Comparison of ENCODE assay signal across 16 cellular contexts in the genomic region with DNA sequence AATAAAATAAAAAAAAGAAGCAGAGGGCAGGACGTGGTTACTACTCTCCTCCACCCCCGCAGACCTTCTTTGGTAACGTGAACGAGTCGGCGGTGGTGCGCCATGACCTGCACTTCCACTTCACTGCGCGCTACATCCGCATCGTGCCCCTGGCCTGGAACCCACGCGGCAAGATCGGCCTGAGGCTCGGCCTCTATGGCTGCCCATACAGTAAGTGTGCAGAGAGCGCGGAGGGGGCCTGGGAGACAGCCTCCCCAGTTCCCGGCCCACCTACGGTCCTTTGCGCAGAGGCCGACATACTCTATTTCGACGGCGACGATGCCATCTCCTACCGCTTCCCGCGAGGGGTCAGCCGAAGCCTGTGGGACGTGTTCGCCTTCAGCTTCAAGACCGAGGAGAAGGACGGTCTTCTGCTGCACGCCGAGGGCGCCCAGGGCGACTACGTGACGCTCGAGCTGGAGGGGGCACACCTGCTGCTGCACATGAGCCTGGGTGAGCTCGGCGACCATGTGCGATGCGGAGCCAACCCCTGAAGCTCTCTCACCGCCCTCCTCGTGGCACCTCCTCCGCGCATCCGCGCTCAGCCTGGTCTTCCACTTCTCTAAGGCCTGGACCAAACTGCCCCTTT. TPM values are rescaled to one million over a fixed set of nuclear protein-coding genes. Genes with fewer than 3 reads are reported as not detected.
A peak's percentile ranks its signal among the peaks of the same experiment; 100 is the strongest.
DNase-seq lines count a peak whose midpoint lies in the region; ATAC-seq, FAIRE-seq and TF ChIP-seq lines count a peak whose summit lies in the region.
"Had no signal": no experiment of that assay in that cellular context is flagged by ENCODE, and none has a peak within 500 bp of the region (broad histone marks: within the 10 kb centered on the region; RNA-seq: fewer than 3 reads in every experiment).

No MANE protein-coding gene starts in this region.

- H3K4me1 ChIP-seq in GM12878 (ENCODE audit: control insufficient read depth, insufficient read depth, low read length) (peaks cover 7% of the 10 kb centered on the region), neuronal stem cell (ENCODE audit: control insufficient read depth in 2 of 2, insufficient read depth in 1 of 2, low read depth in 1 of 2, low read length in 2 of 2) (peaks cover 12% of the 10 kb centered on the region in 2 donors)

- TF ChIP-seq POLR2A in GM12891 (IDR thresholded peaks at IDR 0.05; ENCODE audit: low read depth, low read length) (no peak), GM12878 (IDR thresholded peaks at IDR 0.05; ENCODE audit: low read depth, low read length) (no peak)

- ATAC-seq in GM12878 (no peak), GM21529 (IDR thresholded peaks at IDR 0.05; ENCODE audit: unreplicated experiment) (no peak), HG02884 (IDR thresholded peaks at IDR 0.05; ENCODE audit: unreplicated experiment) (no peak)

- TF ChIP-seq RAD21 in GM12878 (IDR thresholded peaks at IDR 0.05; ENCODE audit: insufficient read depth, low read depth, low read length), result no peak

- H2BK120ac ChIP-seq in neuronal stem cell (ENCODE audit: low read depth, low read length), result no peak overlapping the region

- 96% methylated on average over 44 of the region's 50 CpGs for WGBS in GM12878 (ENCODE audit: insufficient coverage, insufficient replicate concordance, low lambda C conversion rate, missing lambda C conversion rate)
- WGBS in neuronal stem cell (ENCODE audit: extremely low coverage in 2 of 2, insufficient read length in 2 of 2, insufficient replicate concordance in 1 of 2), 2 donors, result no CpG with 5 or more reads among the region's 50 CpGs

- intact Hi-C loops in GM12878 (cut with micrococcal nuclease; ENCODE audit: unreplicated experiment), result loop anchor here (5.0 kb wide), 1 partner anchor 77 kb away; a partner anchor contains a TSS

- H3K27ac Mint-ChIP-seq in glutamatergic neuron (ENCODE audit: unreplicated experiment), result peak overlapping the region; percentile 28
- H3K27ac Mint-ChIP-seq in progenitor cell of endocrine pancreas, result no peak overlapping the region
- H3K27ac Mint-ChIP-seq in activated CD4-positive, alpha-beta T cell treated with anti-CD3 and anti-CD28 coated beads, Interleukin-2, amount 10 ng/mL, durations not matched to agents 7 days and 5 days, result no peak overlapping the region

- in situ Hi-C loops in GM12878 (cut with MboI), result no loop called here

- H3K9me3 Mint-ChIP-seq in glutamatergic neuron (ENCODE audit: unreplicated experiment) (peaks cover 13% of the 10 kb centered on the region), progenitor cell of endocrine pancreas (ENCODE audit: low read depth) (no peaks in the 10 kb centered on the region)
- H3K9me3 Mint-ChIP-seq in activated CD4-positive, alpha-beta T cell treated with anti-CD3 and anti-CD28 coated beads, Interleukin-2, amount 10 ng/mL, durations not matched to agents 7 days and 5 days, result no peaks in the 10 kb centered on the region

- H3K27me3 ChIP-seq in GM12878 (replicated peaks in 1 of 2; ENCODE audit: control insufficient read depth in 2 of 2, insufficient read depth in 2 of 2, low read length in 1 of 2) (no peaks in the 10 kb centered on the region), neuronal stem cell (ENCODE audit: control insufficient read depth in 3 of 3, insufficient read depth in 3 of 3, low read depth in 1 of 3, low read length in 3 of 3) (peaks cover 0 to 6% (median 0%) of the 10 kb centered on the region in 3 experiments)

- H3K79me2 ChIP-seq in GM12878 (ENCODE audit: control insufficient read depth, insufficient read depth, low read length), result peaks cover 34% of the 10 kb centered on the region

- no peak for TF ChIP-seq EP300 in GM12878 (IDR thresholded peaks at IDR 0.05; ENCODE audit: borderline replicate concordance in 1 of 2, control insufficient read depth in 1 of 2, low read depth in 2 of 2, low read length in 2 of 2)

- H2AK5ac ChIP-seq in neuronal stem cell (ENCODE audit: low read depth, low read length), result no peak overlapping the region

- no peak overlapping the region for H3K9ac ChIP-seq in GM12878 (ENCODE audit: control insufficient read depth, insufficient read depth, low read length)
- H3K9ac ChIP-seq in neuronal stem cell (ENCODE audit: low read depth, low read length, poor library complexity), result peak overlapping the region; percentile 79

- H3K4ac ChIP-seq in neuronal stem cell (ENCODE audit: low read length), result no peak overlapping the region

- no TSS peak for BruUV-seq in GM12878 (replicated peaks; lab: Mats Ljungman, UMichigan)

- CTCF ChIA-PET in GM12878 (lab: Yijun Ruan, JAX), result interaction anchor here (1.2 to 3.3 kb wide), 3 partner anchors 83 to 107 kb away, joined by 3 to 32 read pairs (median 4); a partner anchor contains a TSS
- CTCF ChIA-PET in activated CD4-positive, alpha-beta T cell treated with anti-CD3 and anti-CD28 coated beads, Interleukin-2, amount 10 ng/mL, durations not matched to agents 7 days and 5 days (lab: Charles Lee), result interaction anchor here (0.8 to 1.3 kb wide), 2 partner anchors 8 to 11 kb away, joined by 3 to 4 read pairs; a partner anchor contains a TSS

- peak overlapping the region; percentile 58 for H3K18ac ChIP-seq in neuronal stem cell (ENCODE audit: low read length)

- H3K4me3 Mint-ChIP-seq in glutamatergic neuron (ENCODE audit: unreplicated experiment), result peak overlapping the region; percentile 55
- no peak overlapping the region for H3K4me3 Mint-ChIP-seq in progenitor cell of endocrine pancreas (ENCODE audit: low read depth)
- H3K4me3 Mint-ChIP-seq in activated CD4-positive, alpha-beta T cell treated with anti-CD3 and anti-CD28 coated beads, Interleukin-2, amount 10 ng/mL, durations not matched to agents 7 days and 5 days, result no peak overlapping the region

- peaks cover 6% of the 10 kb centered on the region for H3K36me3 Mint-ChIP-seq in glutamatergic neuron (ENCODE audit: unreplicated experiment)
- peaks cover 4% of the 10 kb centered on the region for H3K36me3 Mint-ChIP-seq in progenitor cell of endocrine pancreas (ENCODE audit: insufficient read depth)
- no peaks in the 10 kb centered on the region for H3K36me3 Mint-ChIP-seq in activated CD4-positive, alpha-beta T cell treated with anti-CD3 and anti-CD28 coated beads, Interleukin-2, amount 10 ng/mL, durations not matched to agents 7 days and 5 days (ENCODE audit: low read depth)

- H3K4me3 ChIP-seq in GM12878 (no peak overlapping the region), neuronal stem cell (ENCODE audit: low read length in 2 of 2) (peak overlapping the region in 1 of 2 donors; percentile 49)

- no peak overlapping the region for H3K14ac ChIP-seq in neuronal stem cell (ENCODE audit: low read length)

- H2BK15ac ChIP-seq in neuronal stem cell (ENCODE audit: low read length), result no peak overlapping the region

- FAIRE-seq in GM12891 (lab: Jason Lieb, UNC) (peak; percentile 28), GM12878 (lab: Jason Lieb, UNC) (no peak)
- FAIRE-seq: H54, RCC 7860 had no signal

- peaks cover 24% of the 10 kb centered on the region for H3K4me1 Mint-ChIP-seq in glutamatergic neuron (ENCODE audit: low read depth, unreplicated experiment)
- H3K4me1 Mint-ChIP-seq in progenitor cell of endocrine pancreas (ENCODE audit: low read depth), result peaks cover 8% of the 10 kb centered on the region
- peaks cover 30% of the 10 kb centered on the region for H3K4me1 Mint-ChIP-seq in activated CD4-positive, alpha-beta T cell treated with anti-CD3 and anti-CD28 coated beads, Interleukin-2, amount 10 ng/mL, durations not matched to agents 7 days and 5 days

- no peak for DNase-seq in GM12891 (ENCODE audit: insufficient read length, low spot score)
- DNase-seq in GM12878 (ENCODE audit: low read depth, low spot score), result no peak
- no peak for DNase-seq in glutamatergic neuron
- DNase-seq in neuronal stem cell (ENCODE audit: low spot score), result no peak
- DNase-seq in progenitor cell of endocrine pancreas (ENCODE audit: low spot score, unreplicated experiment), result no peak
- no peak for DNase-seq in activated CD4-positive, alpha-beta T cell treated with anti-CD3 and anti-CD28 coated beads, Interleukin-2, amount 10 ng/mL, durations not matched to agents 7 days and 5 days
- DNase-seq: 8988T, DMS79, NCI-H1092 treated with DMSO at 0.1 percent for 48 hours, NCI-H2081 treated with DMSO at 0.1 percent for 48 hours, NCI-H446 treated with DMSO at 0.1 percent for 48 hours, Right ventricle myocardium superior had no signal

- H3K79me1 ChIP-seq in neuronal stem cell (ENCODE audit: low read depth, low read length), result peaks cover 1% of the 10 kb centered on the region

- H3K27me3 Mint-ChIP-seq in glutamatergic neuron (ENCODE audit: unreplicated experiment) (peaks cover 20% of the 10 kb centered on the region), progenitor cell of endocrine pancreas (peaks cover 50% of the 10 kb centered on the region)
- H3K27me3 Mint-ChIP-seq in activated CD4-positive, alpha-beta T cell treated with anti-CD3 and anti-CD28 coated beads, Interleukin-2, amount 10 ng/mL, durations not matched to agents 7 days and 5 days, result peaks cover 44% of the 10 kb centered on the region

- no peak overlapping the region for H2BK12ac ChIP-seq in neuronal stem cell (ENCODE audit: low read length)

- H3K36me3 ChIP-seq in GM12878 (ENCODE audit: control insufficient read depth in 2 of 2, insufficient read depth in 2 of 2, low read length in 1 of 2) (peaks cover 5 to 11% of the 10 kb centered on the region in 2 experiments; a peak in 3 of 4 replicates), neuronal stem cell (replicated peaks in 1 of 2; ENCODE audit: control insufficient read depth in 2 of 2, insufficient read depth in 2 of 2, low read length in 2 of 2) (peaks cover 20 to 60% of the 10 kb centered on the region in 2 donors)

- H3K9me3 ChIP-seq in GM12878 (replicated peaks; ENCODE audit: control insufficient read depth, insufficient read depth, low read length) (no peaks in the 10 kb centered on the region; the same call in 2 of the 3 replicates), neuronal stem cell (replicated peaks in 1 of 2; ENCODE audit: control insufficient read depth in 2 of 2, insufficient read depth in 1 of 2, low read depth in 1 of 2, low read length in 2 of 2) (no peaks in the 10 kb centered on the region)

- POLR2A ChIA-PET in GM12878 (lab: Charles Lee), result interaction anchor here (0.6 to 1.0 kb wide), 2 partner anchors 75 to 280 kb away, joined by 4 to 5 read pairs; a partner anchor contains a TSS
- POLR2A ChIA-PET in activated CD4-positive, alpha-beta T cell treated with anti-CD3 and anti-CD28 coated beads, Interleukin-2, amount 10 ng/mL, durations not matched to agents 7 days and 5 days (lab: Charles Lee), result no interaction called here

- H2BK5ac ChIP-seq in neuronal stem cell (ENCODE audit: low read length), result no peak overlapping the region

- H4K91ac ChIP-seq in neuronal stem cell (ENCODE audit: low read depth, low read length, poor library complexity), result peak overlapping the region; percentile 75

- H2AFZ ChIP-seq in GM12878 (ENCODE audit: control insufficient read depth, low read depth, low read length), result no peak overlapping the region
- H2AFZ ChIP-seq in neuronal stem cell (ENCODE audit: low read length), result no peak overlapping the region

- SMC1A ChIA-PET in GM12878 (lab: Charles Lee; ENCODE audit: uncharacterized antibody, unreplicated experiment), result interaction anchor here (0.7 to 1.0 kb wide), 2 partner anchors 38 to 107 kb away, joined by 3 to 4 read pairs; no protein-coding TSS in a partner anchor

- peak overlapping the region; percentile 62 for H3K23ac ChIP-seq in neuronal stem cell (ENCODE audit: low read depth, low read length, poor library complexity)

- TF ChIP-seq CTCF in GM12878 (IDR thresholded peaks at IDR 0.05 in 2 of 3, conservative IDR thresholded peaks at IDR 0.05 in 1 of 3; ENCODE audit: control insufficient read depth in 2 of 3, extremely low read depth in 1 of 3, insufficient read depth in 1 of 3, low read depth in 3 of 3, low read length in 3 of 3), result no peak
- TF ChIP-seq CTCF in glutamatergic neuron (IDR thresholded peaks at IDR 0.05; ENCODE audit: partially characterized antibody, unreplicated experiment), result no peak
- TF ChIP-seq CTCF in progenitor cell of endocrine pancreas (IDR thresholded peaks at IDR 0.05; ENCODE audit: unreplicated experiment), result no peak

- H4K20me1 ChIP-seq in GM12878 (ENCODE audit: control insufficient read depth, insufficient read depth), result no peaks in the 10 kb centered on the region

- H4K8ac ChIP-seq in neuronal stem cell (ENCODE audit: low read depth, low read length), result peak overlapping the region; percentile 48

- H3K4me2 ChIP-seq in GM12878 (ENCODE audit: control insufficient read depth, insufficient read depth) (no peak overlapping the region), neuronal stem cell (ENCODE audit: insufficient read depth, low read length, poor library complexity, severe bottlenecking) (no peak overlapping the region)

- no peak overlapping the region for H3K27ac ChIP-seq in GM12878 (ENCODE audit: control insufficient read depth, insufficient read depth)
- no peak overlapping the region for H3K27ac ChIP-seq in neuronal stem cell (replicated peaks; ENCODE audit: low read length)

- RAD21 ChIA-PET in GM12878 (lab: Charles Lee; ENCODE audit: unreplicated experiment), result no interaction called here

RNA-seq across cellular contexts. Expression of a gene that starts 2.7 kb away (rescaled TPM):
- 21.7 TPM for polyA plus RNA-seq in GM12891 (2012; ENCODE audit: low read depth, missing spikeins)
- 57.8 and 68.0 TPM in 2 replicates for total RNA-seq in GM12878 (2013; cell fraction: nucleolus; rRNA removed)
- total RNA-seq in GM12878 (2014; rRNA removed) (11.1 and 12.9 TPM in 2 replicates), GM12878 (2014; rRNA removed; fragmentation: Illumina TruSeq; extraction: Trizol) (7.4 and 8.0 TPM in 2 replicates), GM12878 (2021) (26.0 and 29.9 TPM in 2 replicates), glutamatergic neuron (ENCODE audit: unreplicated experiment) (44.8 TPM), progenitor cell of endocrine pancreas (2.3 and 2.5 TPM in 2 replicates)
- polyA plus RNA-seq in GM12878 (2011; ENCODE audit: low read depth), result 10.6 TPM
- polyA plus RNA-seq in GM12878 (2011; rRNA removed) (10.2 and 19.6 TPM in 2 replicates), GM12878 (2014; fragmentation: Illumina TruSeq; extraction: Trizol) (10.6 and 14.1 TPM in 2 replicates), GM12878 (2014; fragmentation: Nextera tagmentation; extraction: Ambion mirVana) (1 to 10 TPM in 1 of 2 experiments, under 1 TPM in 1; 0.95 to 1.9 TPM), GM12878 (2014; rRNA removed) (22.0 and 26.6 TPM in 2 replicates), GM12878 (2016; fragmentation: Nextera tagmentation; extraction: Ambion mirVana) (1 to 10 TPM; 2.5 to 2.7 TPM)
- 26.2 and 27.3 TPM in 2 replicates for polyA plus RNA-seq in GM12878 (2011; cell fraction: cytosol; rRNA removed)
- 194 and 207 TPM in 2 replicates for polyA plus RNA-seq in GM12878 (2011; cell fraction: nucleus; rRNA removed)
- polyA plus RNA-seq in GM12878 (2012), result 22.3 and 24.4 TPM in 2 replicates
- polyA minus RNA-seq in GM12878 (2011; rRNA and poly(A)+ RNA removed), result 12.7 and 16.8 TPM in 2 replicates
- 11.6 and 12.4 TPM in 2 replicates for polyA minus RNA-seq in GM12878 (2011; cell fraction: cytosol; rRNA and poly(A)+ RNA removed)
- 20.2 and 29.2 TPM in 2 replicates for polyA minus RNA-seq in GM12878 (2011; cell fraction: nucleus; rRNA and poly(A)+ RNA removed)
- 6.1 TPM for polyA plus RNA-seq in neuronal stem cell (2013, experiment 1 of 2)
- 5.9 TPM for polyA plus RNA-seq in neuronal stem cell (2013, experiment 2 of 2)
- 1 to 10 TPM in 1 of 2 experiments, under 1 TPM in 1; 0.81 to 1.0 TPM for total RNA-seq in activated CD4-positive, alpha-beta T cell treated with anti-CD3 and anti-CD28 coated beads, Interleukin-2, amount 10 ng/mL, durations not matched to agents 7 days and 5 days

RNA-seq across cellular contexts. Expression of a gene that starts 3.4 kb away (rescaled TPM):
- polyA plus RNA-seq in GM12891 (2012; ENCODE audit: low read depth, missing spikeins), result 16.2 TPM
- total RNA-seq in GM12878 (2013; cell fraction: nucleolus; rRNA removed), result 7.4 TPM in 2 replicates
- total RNA-seq in GM12878 (2014; rRNA removed), result 25.2 and 34.2 TPM in 2 replicates
- 1.7 and 2.3 TPM in 2 replicates for total RNA-seq in GM12878 (2014; rRNA removed; fragmentation: Illumina TruSeq; extraction: Trizol)
- total RNA-seq in GM12878 (2021), result 54.0 and 61.3 TPM in 2 replicates
- polyA plus RNA-seq in GM12878 (2011; ENCODE audit: low read depth), result 6.0 TPM
- 1.7 and 2.6 TPM in 2 replicates for polyA plus RNA-seq in GM12878 (2011; rRNA removed)
- 7.5 and 12.9 TPM in 2 replicates for polyA plus RNA-seq in GM12878 (2011; cell fraction: cytosol; rRNA removed)
- 18.7 and 23.8 TPM in 2 replicates for polyA plus RNA-seq in GM12878 (2011; cell fraction: nucleus; rRNA removed)
- 20.8 and 43.4 TPM in 2 replicates for polyA plus RNA-seq in GM12878 (2012)
- polyA plus RNA-seq in GM12878 (2014; fragmentation: Illumina TruSeq; extraction: Trizol), result 0.22 and 0.82 TPM in 2 replicates
- under 1 TPM; 0.05 to 0.27 TPM for polyA plus RNA-seq in GM12878 (2014; fragmentation: Nextera tagmentation; extraction: Ambion mirVana)
- polyA plus RNA-seq in GM12878 (2014; rRNA removed), result 21.0 and 30.9 TPM in 2 replicates
- 10 to 100 TPM; 60.3 to 63.6 TPM for polyA plus RNA-seq in GM12878 (2016; fragmentation: Nextera tagmentation; extraction: Ambion mirVana)
- polyA minus RNA-seq in GM12878 (2011; rRNA and poly(A)+ RNA removed), result 2.6 and 3.8 TPM in 2 replicates
- 7.2 and 10.8 TPM in 2 replicates for polyA minus RNA-seq in GM12878 (2011; cell fraction: cytosol; rRNA and poly(A)+ RNA removed)
- polyA minus RNA-seq in GM12878 (2011; cell fraction: nucleus; rRNA and poly(A)+ RNA removed), result 7.9 and 15.9 TPM in 2 replicates
- 1.6 TPM for total RNA-seq in glutamatergic neuron (ENCODE audit: unreplicated experiment)
- 1.9 TPM for polyA plus RNA-seq in neuronal stem cell (2013, experiment 1 of 2)
- 1.8 TPM for polyA plus RNA-seq in neuronal stem cell (2013, experiment 2 of 2)
- 0.49 and 1.1 TPM in 2 replicates for total RNA-seq in progenitor cell of endocrine pancreas
- under 1 TPM; 0.65 to 0.87 TPM for total RNA-seq in activated CD4-positive, alpha-beta T cell treated with anti-CD3 and anti-CD28 coated beads, Interleukin-2, amount 10 ng/mL, durations not matched to agents 7 days and 5 days

RNA-seq across cellular contexts. Expression of a gene that starts 8.2 kb away (rescaled TPM):
- 18.3 TPM for polyA plus RNA-seq in GM12891 (2012; ENCODE audit: low read depth, missing spikeins)
- 39.3 and 53.5 TPM in 2 replicates for total RNA-seq in GM12878 (2013; cell fraction: nucleolus; rRNA removed)
- total RNA-seq in GM12878 (2014; rRNA removed) (15.8 and 22.3 TPM in 2 replicates), GM12878 (2014; rRNA removed; fragmentation: Illumina TruSeq; extraction: Trizol) (7.0 and 7.8 TPM in 2 replicates), GM12878 (2021) (35.5 and 38.0 TPM in 2 replicates), glutamatergic neuron (ENCODE audit: unreplicated experiment) (40.6 TPM), progenitor cell of endocrine pancreas (14.1 and 16.2 TPM in 2 replicates)
- 6.9 TPM for polyA plus RNA-seq in GM12878 (2011; ENCODE audit: low read depth)
- polyA plus RNA-seq in GM12878 (2011; rRNA removed) (4.0 and 14.0 TPM in 2 replicates), GM12878 (2014; fragmentation: Illumina TruSeq; extraction: Trizol) (1.5 and 3.9 TPM in 2 replicates), GM12878 (2014; fragmentation: Nextera tagmentation; extraction: Ambion mirVana) (1 to 10 TPM in 1 of 2 experiments, under 1 TPM in 1; 0.31 to 2.1 TPM), GM12878 (2014; rRNA removed) (29.5 and 31.3 TPM in 2 replicates), GM12878 (2016; fragmentation: Nextera tagmentation; extraction: Ambion mirVana) (10 to 100 TPM; 10.3 to 11.8 TPM)
- polyA plus RNA-seq in GM12878 (2011; cell fraction: cytosol; rRNA removed), result 18.7 and 28.9 TPM in 2 replicates
- 87.8 and 125 TPM in 2 replicates for polyA plus RNA-seq in GM12878 (2011; cell fraction: nucleus; rRNA removed)
- 26.0 and 33.7 TPM in 2 replicates for polyA plus RNA-seq in GM12878 (2012)
- 4.8 and 17.2 TPM in 2 replicates for polyA minus RNA-seq in GM12878 (2011; rRNA and poly(A)+ RNA removed)
- polyA minus RNA-seq in GM12878 (2011; cell fraction: cytosol; rRNA and poly(A)+ RNA removed), result 17.5 and 20.7 TPM in 2 replicates
- polyA minus RNA-seq in GM12878 (2011; cell fraction: nucleus; rRNA and poly(A)+ RNA removed), result 15.4 and 25.4 TPM in 2 replicates
- 17.1 TPM for polyA plus RNA-seq in neuronal stem cell (2013, experiment 1 of 2)
- polyA plus RNA-seq in neuronal stem cell (2013, experiment 2 of 2), result 17.9 TPM
- 1 to 10 TPM in 1 of 2 experiments, under 1 TPM in 1; 0.85 to 1.3 TPM for total RNA-seq in activated CD4-positive, alpha-beta T cell treated with anti-CD3 and anti-CD28 coated beads, Interleukin-2, amount 10 ng/mL, durations not matched to agents 7 days and 5 days

RNA-seq across cellular contexts. Expression of a gene that starts 26.0 kb away (rescaled TPM):
- polyA plus RNA-seq in GM12891 (2012; ENCODE audit: low read depth, missing spikeins), result 11.5 TPM
- 44.1 and 46.6 TPM in 2 replicates for total RNA-seq in GM12878 (2013; cell fraction: nucleolus; rRNA removed)
- total RNA-seq in GM12878 (2014; rRNA removed), result 6.0 and 6.8 TPM in 2 replicates
- 3.8 and 4.7 TPM in 2 replicates for total RNA-seq in GM12878 (2014; rRNA removed; fragmentation: Illumina TruSeq; extraction: Trizol)
- 7.7 and 9.1 TPM in 2 replicates for total RNA-seq in GM12878 (2021)
- 8.9 TPM for polyA plus RNA-seq in GM12878 (2011; ENCODE audit: low read depth)
- 12.4 and 14.4 TPM in 2 replicates for polyA plus RNA-seq in GM12878 (2011; rRNA removed)
- polyA plus RNA-seq in GM12878 (2011; cell fraction: cytosol; rRNA removed), result 17.1 and 21.5 TPM in 2 replicates
- 71.5 and 76.2 TPM in 2 replicates for polyA plus RNA-seq in GM12878 (2011; cell fraction: nucleus; rRNA removed)
- 15.4 and 17.1 TPM in 2 replicates for polyA plus RNA-seq in GM12878 (2012)
- polyA plus RNA-seq in GM12878 (2014; fragmentation: Illumina TruSeq; extraction: Trizol), result 5.8 and 8.8 TPM in 2 replicates
- 1 to 10 TPM; 1.2 to 1.8 TPM for polyA plus RNA-seq in GM12878 (2014; fragmentation: Nextera tagmentation; extraction: Ambion mirVana)
- polyA plus RNA-seq in GM12878 (2014; rRNA removed), result 11.3 and 12.5 TPM in 2 replicates
- 10 to 100 TPM; 11.3 to 11.9 TPM for polyA plus RNA-seq in GM12878 (2016; fragmentation: Nextera tagmentation; extraction: Ambion mirVana)
- polyA minus RNA-seq in GM12878 (2011; rRNA and poly(A)+ RNA removed), result 5.3 and 8.6 TPM in 2 replicates
- 2.8 and 4.8 TPM in 2 replicates for polyA minus RNA-seq in GM12878 (2011; cell fraction: cytosol; rRNA and poly(A)+ RNA removed)
- polyA minus RNA-seq in GM12878 (2011; cell fraction: nucleus; rRNA and poly(A)+ RNA removed), result 14.5 and 16.8 TPM in 2 replicates
- total RNA-seq in glutamatergic neuron (ENCODE audit: unreplicated experiment), result 22.1 TPM
- 19.4 TPM for polyA plus RNA-seq in neuronal stem cell (2013, experiment 1 of 2)
- 19.8 TPM for polyA plus RNA-seq in neuronal stem cell (2013, experiment 2 of 2)
- 26.9 and 31.3 TPM in 2 replicates for total RNA-seq in progenitor cell of endocrine pancreas
- 1 to 10 TPM; 6.7 to 7.2 TPM for total RNA-seq in activated CD4-positive, alpha-beta T cell treated with anti-CD3 and anti-CD28 coated beads, Interleukin-2, amount 10 ng/mL, durations not matched to agents 7 days and 5 days

RNA-seq across cellular contexts. Expression of a gene that starts 59.8 kb away (rescaled TPM):
- polyA plus RNA-seq in GM12891 (2012; ENCODE audit: low read depth, missing spikeins), result 13.2 TPM
- 244 and 246 TPM in 2 replicates for total RNA-seq in GM12878 (2013; cell fraction: nucleolus; rRNA removed)
- total RNA-seq in GM12878 (2014; rRNA removed) (16.4 and 21.3 TPM in 2 replicates), GM12878 (2014; rRNA removed; fragmentation: Illumina TruSeq; extraction: Trizol) (15.5 and 17.3 TPM in 2 replicates), GM12878 (2021) (15.7 and 22.1 TPM in 2 replicates), glutamatergic neuron (ENCODE audit: unreplicated experiment) (32.2 TPM), progenitor cell of endocrine pancreas (31.4 and 31.9 TPM in 2 replicates)
- 18.6 TPM for polyA plus RNA-seq in GM12878 (2011; ENCODE audit: low read depth)
- polyA plus RNA-seq in GM12878 (2011; rRNA removed) (39.8 and 43.3 TPM in 2 replicates), GM12878 (2014; fragmentation: Illumina TruSeq; extraction: Trizol) (23.7 and 27.1 TPM in 2 replicates), GM12878 (2014; fragmentation: Nextera tagmentation; extraction: Ambion mirVana) (1 to 10 TPM; 6.1 to 6.2 TPM), GM12878 (2014; rRNA removed) (24.7 and 25.4 TPM in 2 replicates), GM12878 (2016; fragmentation: Nextera tagmentation; extraction: Ambion mirVana) (10 to 100 TPM; 14.9 to 15.4 TPM)
- polyA plus RNA-seq in GM12878 (2011; cell fraction: cytosol; rRNA removed), result 42.9 and 45.2 TPM in 2 replicates
- polyA plus RNA-seq in GM12878 (2011; cell fraction: nucleus; rRNA removed), result 93.1 and 105 TPM in 2 replicates
- 22.0 and 26.0 TPM in 2 replicates for polyA plus RNA-seq in GM12878 (2012)
- polyA minus RNA-seq in GM12878 (2011; rRNA and poly(A)+ RNA removed), result 47.1 and 56.8 TPM in 2 replicates
- 13.4 and 20.0 TPM in 2 replicates for polyA minus RNA-seq in GM12878 (2011; cell fraction: cytosol; rRNA and poly(A)+ RNA removed)
- polyA minus RNA-seq in GM12878 (2011; cell fraction: nucleus; rRNA and poly(A)+ RNA removed), result 44.6 and 49.8 TPM in 2 replicates
- polyA plus RNA-seq in neuronal stem cell (2013, experiment 1 of 2), result 17.8 TPM
- 17.9 TPM for polyA plus RNA-seq in neuronal stem cell (2013, experiment 2 of 2)
- 10 to 100 TPM; 52.6 to 54.0 TPM for total RNA-seq in activated CD4-positive, alpha-beta T cell treated with anti-CD3 and anti-CD28 coated beads, Interleukin-2, amount 10 ng/mL, durations not matched to agents 7 days and 5 days
